15 cellular contexts compared by ENCODE assay signal in the genomic region with DNA sequence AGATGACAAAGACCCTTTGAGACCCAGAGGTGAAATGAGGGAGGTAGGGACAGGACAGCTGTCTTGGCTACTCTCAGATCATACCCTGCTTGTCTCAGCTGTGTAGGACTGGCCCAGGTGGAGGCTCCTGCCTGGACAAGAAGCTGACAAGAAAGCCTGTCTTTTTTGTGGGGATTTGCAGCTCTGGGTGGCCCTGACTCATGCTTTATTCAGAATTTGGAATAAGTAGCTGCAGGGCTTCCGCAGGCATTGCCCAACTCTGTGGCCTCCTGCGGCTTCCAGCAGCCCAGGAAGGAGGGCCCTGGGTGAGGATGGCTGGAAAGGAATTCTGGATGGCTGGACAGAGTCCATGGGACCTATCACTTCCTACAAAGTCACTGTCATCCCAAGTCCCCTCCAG. TPM values are rescaled to one million over a fixed set of nuclear protein-coding genes. Genes with fewer than 3 reads are reported as not detected.
DNase-seq lines count a peak whose midpoint lies in the region; ATAC-seq, FAIRE-seq and TF ChIP-seq lines count a peak whose summit lies in the region.
"Had no signal": no experiment of that assay in that cellular context is flagged by ENCODE, and none has a peak within 500 bp of the region (broad histone marks: within the 10 kb centered on the region; RNA-seq: fewer than 3 reads in every experiment).

No MANE protein-coding gene starts in this region.

- POLR2A ChIA-PET in A549 (lab: Yijun Ruan, JAX) = interaction anchor here (1.3 kb wide), 1 partner anchor 11 kb away, joined by 4 read pairs; no protein-coding TSS in a partner anchor
- POLR2A ChIA-PET in SK-N-SH (lab: Yijun Ruan, JAX) = no interaction called here

- no peaks in the 10 kb centered on the region for H3K9me3 ChIP-seq in A549
- no peaks in the 10 kb centered on the region for H3K9me3 ChIP-seq in SK-N-SH
- H3K9me3 ChIP-seq: body of pancreas had no signal

- TF ChIP-seq EP300 in A549 (IDR thresholded peaks at IDR 0.05) = peak; percentile 84 to 87; a peak in 4 of 5 replicates
- TF ChIP-seq EP300 in SK-N-SH (IDR thresholded peaks at IDR 0.05; ENCODE audit: borderline replicate concordance in 1 of 2, low read depth in 1 of 2, low read length in 1 of 2) = no peak

- FAIRE-seq in A549 (lab: Jason Lieb, UNC) (peak; percentile 51), GM19239 (lab: Jason Lieb, UNC) (no peak)
- FAIRE-seq: frontal cortex, K562 had no signal

- peak; percentile 63 to 75 for DNase-seq in A549 (ENCODE audit: low read depth in 1 of 2, low spot score in 1 of 2)
- DNase-seq in HL-60 (ENCODE audit: low read depth in 1 of 2, low spot score in 1 of 2) = peak in 1 of 2 experiments; percentile 66
- DNase-seq in SK-N-SH = no peak
- DNase-seq in fibroblast of the aortic adventitia (ENCODE audit: low read depth) = peak; percentile 79
- no peak for DNase-seq in NCI-H510A treated with DMSO at 0.1 percent for 48 hours (lab: John Stamatoyannopoulos, UW)
- DNase-seq in DMS 273 treated with DMSO at 0.1 percent for 48 hours (lab: John Stamatoyannopoulos, UW) = no peak
- DNase-seq in GM19239 (ENCODE audit: insufficient read length, low spot score) = no peak
- DNase-seq: activated T-cell treated with anti-CD3 and anti-CD28 coated beads for 4 hours, body of pancreas, NCI-H345 had no signal

- H3K27ac ChIP-seq in A549 = peak overlapping the region; percentile 77 to 89
- H3K27ac ChIP-seq in HL-60 (replicated peaks) = peak overlapping the region; percentile 9; the same call in 1 of the 2 replicates
- H3K27ac ChIP-seq in SK-N-SH (ENCODE audit: low read depth in 2 of 2, low read length in 1 of 2) = no peak overlapping the region
- H3K27ac ChIP-seq: body of pancreas had no signal

- 11% methylated on average over 2 of the region's 2 CpGs for WGBS in A549 (ENCODE audit: missing lambda C conversion rate)
- 43% methylated on average over 1 of the region's 2 CpGs for WGBS in SK-N-SH (ENCODE audit: low lambda C conversion rate)

- no peaks in the 10 kb centered on the region for H3F3A ChIP-seq in SK-N-SH (replicated peaks; ENCODE audit: insufficient read depth)

- ATAC-seq in A549 (peak; percentile 89 to 96), HG03159 (IDR thresholded peaks at IDR 0.05; ENCODE audit: unreplicated experiment) (no peak)
- ATAC-seq: body of pancreas; K562; stimulated activated effector memory CD8-positive, alpha-beta T cell treated with anti-CD3 and anti-CD28 coated beads, Interleukin-12 subunit alpha, Interleukin-12 subunit beta, amount 100 ng/mL, for 72 hours had no signal

- CTCF ChIA-PET in A549 (lab: Yijun Ruan, JAX) (interaction anchor here (1.2 to 4.8 kb wide), 5 partner anchors 10 to 162 kb away, joined by 3 to 23 read pairs (median 17); no protein-coding TSS in a partner anchor), SK-N-SH (lab: Yijun Ruan, JAX) (no interaction called here)

- H3K9me2 ChIP-seq in SK-N-SH = no peaks in the 10 kb centered on the region

- peaks cover 49% of the 10 kb centered on the region for H3K4me1 ChIP-seq in A549
- no peaks in the 10 kb centered on the region for H3K4me1 ChIP-seq in SK-N-SH (ENCODE audit: control insufficient read depth in 1 of 2, insufficient read depth in 2 of 2, low read depth in 1 of 2, low read length in 1 of 2)
- H3K4me1 ChIP-seq: body of pancreas had no signal

- H3K9ac ChIP-seq in SK-N-SH = no peak overlapping the region

- no peaks in the 10 kb centered on the region for H3K79me2 ChIP-seq in SK-N-SH (ENCODE audit: insufficient read depth)

- no peak overlapping the region for H2AFZ ChIP-seq in SK-N-SH (ENCODE audit: low read depth)

- H3K36me3 ChIP-seq in SK-N-SH (replicated peaks in 1 of 2; ENCODE audit: control insufficient read depth in 1 of 2, insufficient read depth in 2 of 2, low read length in 1 of 2) = no peaks in the 10 kb centered on the region

- no peak for TF ChIP-seq CTCF in A549 (IDR thresholded peaks at IDR 0.05)
- TF ChIP-seq CTCF in HL-60 (IDR thresholded peaks at IDR 0.05; ENCODE audit: insufficient read depth, low read length) = no peak
- TF ChIP-seq CTCF in SK-N-SH (IDR thresholded peaks at IDR 0.05) = no peak
- TF ChIP-seq CTCF in fibroblast of the aortic adventitia (IDR thresholded peaks at IDR 0.05; ENCODE audit: insufficient read depth, low read length) = no peak

- H3K4me2 ChIP-seq in A549 = peak overlapping the region; percentile 67
- no peak overlapping the region for H3K4me2 ChIP-seq in SK-N-SH

- no peak overlapping the region for H3K4me3 ChIP-seq in A549
- H3K4me3 ChIP-seq in HL-60 (replicated peaks; ENCODE audit: insufficient read depth, low read length) = no peak overlapping the region
- no peak overlapping the region for H3K4me3 ChIP-seq in SK-N-SH (ENCODE audit: low read depth in 2 of 2, low read length in 1 of 2)
- no peak overlapping the region for H3K4me3 ChIP-seq in fibroblast of the aortic adventitia (ENCODE audit: low read depth, low read length)
- H3K4me3 ChIP-seq: body of pancreas, K562, skin epidermis had no signal

- no peaks in the 10 kb centered on the region for H4K20me1 ChIP-seq in SK-N-SH (ENCODE audit: insufficient read depth)

- TF ChIP-seq RAD21 in A549 (conservative IDR thresholded peaks at IDR 0.05 in 1 of 2, IDR thresholded peaks at IDR 0.05 in 1 of 2) (peak; percentile 21 to 45; a peak in 3 of 5 replicates), SK-N-SH (IDR thresholded peaks at IDR 0.05; ENCODE audit: low read length) (no peak)

- TF ChIP-seq POLR2A in A549 (IDR thresholded peaks at IDR 0.05; ENCODE audit: low read length) = no peak

- H3K27me3 ChIP-seq in HL-60 (ENCODE audit: insufficient read depth, poor library complexity, severe bottlenecking) = no peaks in the 10 kb centered on the region
- peaks cover 11% of the 10 kb centered on the region; the same call in 1 of the 2 replicates for H3K27me3 ChIP-seq in SK-N-SH (ENCODE audit: insufficient read depth)
- H3K27me3 ChIP-seq: body of pancreas had no signal

TF ChIP-seq in A549, 52 proteins besides CTCF, POLR2A, EP300 and RAD21 (continues in another document):
- TF ChIP-seq SMC3 (IDR thresholded peaks at IDR 0.05) (peak; percentile 37; the same call in 1 of the 3 replicates), GATA3 (IDR thresholded peaks at IDR 0.05; ENCODE audit: borderline replicate concordance) (peak; percentile 75; the same call in 1 of the 2 replicates), CEBPB (IDR thresholded peaks at IDR 0.05) (peak; percentile 87 to 98), POLR2AphosphoS2 (conservative IDR thresholded peaks at IDR 0.05; ENCODE audit: low read length) (no peak)
- TF ChIP-seq, protein P1, sequence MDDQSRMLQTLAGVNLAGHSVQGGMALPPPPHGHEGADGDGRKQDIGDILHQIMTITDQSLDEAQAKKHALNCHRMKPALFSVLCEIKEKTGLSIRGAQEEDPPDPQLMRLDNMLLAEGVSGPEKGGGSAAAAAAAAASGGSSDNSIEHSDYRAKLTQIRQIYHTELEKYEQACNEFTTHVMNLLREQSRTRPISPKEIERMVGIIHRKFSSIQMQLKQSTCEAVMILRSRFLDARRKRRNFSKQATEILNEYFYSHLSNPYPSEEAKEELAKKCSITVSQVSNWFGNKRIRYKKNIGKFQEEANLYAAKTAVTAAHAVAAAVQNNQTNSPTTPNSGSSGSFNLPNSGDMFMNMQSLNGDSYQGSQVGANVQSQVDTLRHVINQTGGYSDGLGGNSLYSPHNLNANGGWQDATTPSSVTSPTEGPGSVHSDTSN (IDR thresholded peaks at IDR 0.05) = peak; percentile 68; the same call in 1 of the 2 replicates

TF ChIP-seq in SK-N-SH, 30 proteins besides CTCF, POLR2A, EP300 and RAD21 (continues in another document):
- peak; percentile 21; the same call in 1 of the 2 replicates for TF ChIP-seq FOSL2 (IDR thresholded peaks at IDR 0.05; ENCODE audit: borderline replicate concordance, low read depth)
- TF ChIP-seq TCF12 (IDR thresholded peaks at IDR 0.05) = peak; percentile 31; the same call in 1 of the 2 replicates
- TF ChIP-seq MEF2A (IDR thresholded peaks at IDR 0.05; ENCODE audit: borderline replicate concordance, low read depth) = no peak
- 0 out of 2 replicates have a peak, but pooled peaks have one; percentile 11 for TF ChIP-seq JUND (IDR thresholded peaks at IDR 0.05)
- TF ChIP-seq RCOR1 (IDR thresholded peaks at IDR 0.05; ENCODE audit: low read length) = no peak
- TF ChIP-seq, protein P2, sequence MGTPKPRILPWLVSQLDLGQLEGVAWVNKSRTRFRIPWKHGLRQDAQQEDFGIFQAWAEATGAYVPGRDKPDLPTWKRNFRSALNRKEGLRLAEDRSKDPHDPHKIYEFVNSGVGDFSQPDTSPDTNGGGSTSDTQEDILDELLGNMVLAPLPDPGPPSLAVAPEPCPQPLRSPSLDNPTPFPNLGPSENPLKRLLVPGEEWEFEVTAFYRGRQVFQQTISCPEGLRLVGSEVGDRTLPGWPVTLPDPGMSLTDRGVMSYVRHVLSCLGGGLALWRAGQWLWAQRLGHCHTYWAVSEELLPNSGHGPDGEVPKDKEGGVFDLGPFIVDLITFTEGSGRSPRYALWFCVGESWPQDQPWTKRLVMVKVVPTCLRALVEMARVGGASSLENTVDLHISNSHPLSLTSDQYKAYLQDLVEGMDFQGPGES (IDR thresholded peaks at IDR 0.05; ENCODE audit: low read depth, low read length) = no peak
- TF ChIP-seq NFIC (IDR thresholded peaks at IDR 0.05; ENCODE audit: borderline replicate concordance) = peak; percentile 47; the same call in 1 of the 2 replicates
- TF ChIP-seq SIN3A (IDR thresholded peaks at IDR 0.05; ENCODE audit: borderline replicate concordance, low read depth, low read length) = no peak

RNA-seq across cellular contexts. Expression of a gene that starts 20.6 kb away (rescaled TPM):
- polyA plus RNA-seq in A549 (2011; rRNA removed) (not detected in 2 replicates), A549 (2017; fragmentation: RNase III; extraction: RNeasy Plus Mini Kit Qiagen cat#74134 plus additional on column Dnase treatment) (not detected in 3 replicates), SK-N-SH (2012; rRNA removed) (not detected in 2 replicates)
- not detected in 2 replicates for polyA plus RNA-seq in A549 (2012; cell fraction: cytosol; rRNA removed)
- not detected in 2 replicates for polyA plus RNA-seq in A549 (2012; cell fraction: nucleus; rRNA removed)
- polyA minus RNA-seq in A549 (2011; rRNA and poly(A)+ RNA removed) = not detected in 2 replicates
- not detected in 2 replicates for polyA plus RNA-seq in SK-N-SH (2012; cell fraction: cytosol; rRNA removed)
- polyA plus RNA-seq in SK-N-SH (2012; cell fraction: nucleus; rRNA removed) = 0.18 TPM in 1 of 2 replicates, not detected in the other
- total RNA-seq in fibroblast of the aortic adventitia (ENCODE audit: low replicate concordance) = not detected in 2 replicates
- total RNA-seq: body of pancreas had no signal

RNA-seq across cellular contexts. Expression of a gene that starts 38.5 kb away (rescaled TPM):
- polyA plus RNA-seq in A549 (2011; rRNA removed) = 2.4 and 2.8 TPM in 2 replicates
- 1.4 and 1.6 TPM in 2 replicates for polyA plus RNA-seq in A549 (2012; cell fraction: cytosol; rRNA removed)
- polyA plus RNA-seq in A549 (2012; cell fraction: nucleus; rRNA removed) = 6.7 and 7.0 TPM in 2 replicates
- 0.99 to 1.5 TPM (median 1.4 TPM) in 3 replicates for polyA plus RNA-seq in A549 (2017; fragmentation: RNase III; extraction: RNeasy Plus Mini Kit Qiagen cat#74134 plus additional on column Dnase treatment)
- 3.8 and 4.4 TPM in 2 replicates for polyA minus RNA-seq in A549 (2011; rRNA and poly(A)+ RNA removed)
- polyA plus RNA-seq in SK-N-SH (2012; rRNA removed) = 0.30 and 0.36 TPM in 2 replicates
- 0.13 and 0.18 TPM in 2 replicates for polyA plus RNA-seq in SK-N-SH (2012; cell fraction: cytosol; rRNA removed)
- 1.1 and 1.3 TPM in 2 replicates for polyA plus RNA-seq in SK-N-SH (2012; cell fraction: nucleus; rRNA removed)
- total RNA-seq in fibroblast of the aortic adventitia (ENCODE audit: low replicate concordance) = not detected in 2 replicates
- total RNA-seq: body of pancreas, frontal cortex, K562 had no signal
- polyA plus RNA-seq: K562 had no signal

Comparison
In these comparisons a context has a peak if more than half of its experiments do, and no peak if none do; other contexts are left out.
1. DNase-seq: peak in A549 (2 of 2) and fibroblast of the aortic adventitia (single experiment); none in SK-N-SH (single experiment), NCI-H510A treated with DMSO at 0.1 percent for 48 hours (single experiment), DMS 273 treated with DMSO at 0.1 percent for 48 hours (single experiment) and GM19239 (single experiment).
2. H3K27ac ChIP-seq: peak in A549 (2 of 2) and HL-60 (single experiment); none in SK-N-SH (0 of 2).